ENCODE assay signal across 12 cellular contexts in genomic region chr1:48246727-48247126, GRCh38. TPM values are rescaled to one million over a fixed set of nuclear protein-coding genes. Genes with fewer than 3 reads are reported as not detected.
A peak's percentile ranks its signal among the peaks of the same experiment; 100 is the strongest.
DNase-seq lines count a peak whose midpoint lies in the region; ATAC-seq and TF ChIP-seq lines count a peak whose summit lies in the region.
"Had no signal": no experiment of that assay in that cellular context is flagged by ENCODE, and none has a peak within 500 bp of the region (broad histone marks: within the 10 kb centered on the region; RNA-seq: fewer than 3 reads in every experiment).

No MANE protein-coding gene starts in this region.

- DNase-seq in G401 (ENCODE audit: low spot score) (peak; percentile 76), SKM-1 (lab: John Stamatoyannopoulos, UW; ENCODE audit: unreplicated experiment) (peak; percentile 34), left lung (peak; percentile 63 to 82), mesenchymal stem cell (no peak), OCI-LY7 (ENCODE audit: low spot score) (no peak), activated gamma-delta T cell (lab: John Stamatoyannopoulos, UW) (no peak)
- DNase-seq: activated T-cell treated with anti-CD3 and anti-CD28 coated beads, Interleukin-2, amount 50 U/mL, for 24 hours; MM.1S had no signal

- in situ Hi-C loops in G401 (cut with HindIII; ENCODE audit: low sequenced_read_pairs), result no loop called here

- CTCF ChIA-PET in OCI-LY7 (lab: Charles Lee; ENCODE audit: unreplicated experiment), result no interaction called here

- no peak overlapping the region for H2BK5ac ChIP-seq in mesenchymal stem cell (ENCODE audit: low read depth, low read length, poor library complexity, severe bottlenecking)

- 47% methylated on average over 1 of the region's 1 CpG for WGBS in mesenchymal stem cell

- intact Hi-C loops in left lung (cut with DNase I) (no loop called here), OCI-LY7 (cut with micrococcal nuclease; ENCODE audit: unreplicated experiment) (no loop called here)

- no peak overlapping the region for H2AFZ ChIP-seq in mesenchymal stem cell (ENCODE audit: low read depth, low read length)
- no peak overlapping the region for H2AFZ ChIP-seq in OCI-LY7 (ENCODE audit: low read length)

- H3K4me2 ChIP-seq in mesenchymal stem cell (ENCODE audit: low read length, poor library complexity, severe bottlenecking) (no peak overlapping the region), OCI-LY7 (ENCODE audit: low read length) (no peak overlapping the region)

- TF ChIP-seq CTCF in C4-2B (conservative IDR thresholded peaks at IDR 0.05), result no peak
- TF ChIP-seq CTCF in left lung (IDR thresholded peaks at IDR 0.05), result no peak
- no peak for TF ChIP-seq CTCF in OCI-LY7 (conservative IDR thresholded peaks at IDR 0.05; ENCODE audit: low read length)

- no peak overlapping the region for H2BK12ac ChIP-seq in mesenchymal stem cell (ENCODE audit: low read length in 2 of 2)

- H4K91ac ChIP-seq in mesenchymal stem cell (ENCODE audit: low read length), result no peak overlapping the region

- H4K20me1 ChIP-seq in OCI-LY7 (ENCODE audit: insufficient read depth, low read length), result no peaks in the 10 kb centered on the region

- H3K4ac ChIP-seq in mesenchymal stem cell (ENCODE audit: low read depth in 1 of 2, low read length in 2 of 2), result no peak overlapping the region

- no peak overlapping the region for H3K23ac ChIP-seq in mesenchymal stem cell (ENCODE audit: low read length in 2 of 2)

- BruUV-seq in OCI-LY7 (replicated peaks; lab: Mats Ljungman, UMichigan), result no TSS peak

- no peak overlapping the region for H2BK15ac ChIP-seq in mesenchymal stem cell (ENCODE audit: low read depth, poor library complexity, severe bottlenecking)

- no peaks in the 10 kb centered on the region for H3K79me1 ChIP-seq in mesenchymal stem cell (replicated peaks; ENCODE audit: low read length, poor library complexity, severe bottlenecking)

- no peak overlapping the region for H2AK5ac ChIP-seq in mesenchymal stem cell (ENCODE audit: low read length, severe bottlenecking)

- H3K14ac ChIP-seq in mesenchymal stem cell (ENCODE audit: low read length in 2 of 2), result no peak overlapping the region

- H3K79me2 ChIP-seq in OCI-LY7 (ENCODE audit: insufficient read depth, low read depth, low read length), result no peaks in the 10 kb centered on the region

- H3K4me3 ChIP-seq in left lung (no peak overlapping the region), mesenchymal stem cell (ENCODE audit: insufficient read depth in 1 of 2, low read depth in 1 of 2, low read length in 2 of 2) (no peak overlapping the region), OCI-LY7 (ENCODE audit: low read depth, low read length, poor library complexity, severe bottlenecking) (no peak overlapping the region)
- H3K4me3 ChIP-seq: ascending aorta had no signal

- peak overlapping the region; percentile 84 for H3K27ac ChIP-seq in C4-2B
- peak overlapping the region in 1 of 2 donors; percentile 92 for H3K27ac ChIP-seq in left lung
- no peak overlapping the region for H3K27ac ChIP-seq in mesenchymal stem cell (ENCODE audit: low read length, poor library complexity, severe bottlenecking)
- H3K27ac ChIP-seq in OCI-LY7 (ENCODE audit: low read depth, low read length, poor library complexity, severe bottlenecking), result no peak overlapping the region
- H3K27ac ChIP-seq: ascending aorta, RWPE1 had no signal

- no peak overlapping the region for H4K8ac ChIP-seq in mesenchymal stem cell (ENCODE audit: low read length)

- H3K27me3 ChIP-seq in left lung, result no peaks in the 10 kb centered on the region
- no peaks in the 10 kb centered on the region for H3K27me3 ChIP-seq in mesenchymal stem cell (ENCODE audit: control insufficient read depth in 1 of 2, insufficient read depth in 1 of 2, low read length in 2 of 2)
- H3K27me3 ChIP-seq: ascending aorta had no signal

- H2BK120ac ChIP-seq in mesenchymal stem cell (ENCODE audit: low read depth, low read length), result no peak overlapping the region

- H3K36me3 ChIP-seq in left lung (no peaks in the 10 kb centered on the region), mesenchymal stem cell (ENCODE audit: control insufficient read depth in 1 of 2, insufficient read depth in 2 of 2, low read depth in 1 of 2, low read length in 2 of 2) (no peaks in the 10 kb centered on the region), OCI-LY7 (ENCODE audit: insufficient read depth, low read length) (no peaks in the 10 kb centered on the region)
- H3K36me3 ChIP-seq: ascending aorta had no signal

- H3K9ac ChIP-seq in mesenchymal stem cell (ENCODE audit: low read length), result no peak overlapping the region

- H3K4me1 ChIP-seq in left lung (peaks cover 0 to 44% of the 10 kb centered on the region in 2 donors), mesenchymal stem cell (ENCODE audit: control insufficient read depth, insufficient read depth, low read depth, low read length) (no peaks in the 10 kb centered on the region), OCI-LY7 (ENCODE audit: insufficient read depth, low read length, poor library complexity, severe bottlenecking) (no peaks in the 10 kb centered on the region)
- H3K4me1 ChIP-seq: ascending aorta had no signal

- POLR2A ChIA-PET in OCI-LY7 (lab: Charles Lee), result no interaction called here

- H3K9me3 ChIP-seq in left lung (no peaks in the 10 kb centered on the region), mesenchymal stem cell (ENCODE audit: control insufficient read depth, low read length) (no peaks in the 10 kb centered on the region), OCI-LY7 (ENCODE audit: low read length) (no peaks in the 10 kb centered on the region)
- H3K9me3 ChIP-seq: ascending aorta had no signal

- H3K18ac ChIP-seq in mesenchymal stem cell (ENCODE audit: low read depth in 1 of 2, low read length in 2 of 2), result no peak overlapping the region

- no peaks in the 10 kb centered on the region for H3K9me2 ChIP-seq in OCI-LY7 (ENCODE audit: insufficient read depth, low read length)

- ATAC-seq in left lung, result peak; percentile 70
- ATAC-seq in GM21390 (IDR thresholded peaks at IDR 0.05; ENCODE audit: unreplicated experiment), result no peak

RNA-seq across cellular contexts. Expression of gene SLC5A9, which starts 24.2 kb away (rescaled TPM):
- not detected in 2 replicates for total RNA-seq in G401 (2014; rRNA removed; shearing (Covaris generic))
- under 1 TPM; 0.47 to 0.73 TPM for total RNA-seq in left lung
- not detected for polyA plus RNA-seq in mesenchymal stem cell (2013, experiment 1 of 2)
- polyA plus RNA-seq in mesenchymal stem cell (2013, experiment 2 of 2), result not detected
- not detected in 2 replicates for total RNA-seq in OCI-LY7 (2014; rRNA removed; shearing (Covaris generic))
- not detected in 2 replicates for total RNA-seq in OCI-LY7 (2022)

Comparison
In these comparisons a context has a peak if more than half of its experiments do, and no peak if none do; other contexts are left out.
1. DNase-seq: peak in G401 (single experiment), SKM-1 (single experiment) and left lung (2 of 2); none in mesenchymal stem cell (single experiment), OCI-LY7 (single experiment) and activated gamma-delta T cell (single experiment).